Comparison of ENCODE assay signal across 8 cellular contexts in the genomic region with DNA sequence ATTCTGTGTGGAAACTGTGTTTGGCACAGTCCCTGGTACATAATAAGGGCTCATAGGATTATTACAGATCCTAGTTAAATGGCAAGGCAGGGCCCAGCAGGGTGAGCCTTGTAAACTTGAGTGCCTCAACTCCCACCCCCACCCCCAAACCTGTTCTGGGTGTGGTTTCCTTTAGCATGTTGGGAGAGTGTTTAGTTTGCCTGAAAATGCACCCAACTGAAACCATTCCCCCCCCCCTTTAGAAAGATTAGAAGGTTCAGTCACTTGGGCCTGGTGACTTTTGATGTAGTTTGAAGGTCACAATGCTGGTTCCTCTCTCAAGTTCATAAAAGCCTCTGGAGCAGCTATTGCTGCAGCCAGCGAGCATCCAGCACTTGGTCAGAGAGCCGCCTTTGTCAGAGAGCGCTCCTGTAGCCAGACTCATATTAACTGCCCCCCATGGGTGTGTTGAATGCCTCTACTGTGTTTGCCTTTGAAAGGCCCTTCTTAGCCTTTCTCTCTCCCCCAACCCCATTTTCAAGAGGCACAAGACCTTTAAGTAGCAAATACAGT.
DNase-seq lines count a peak whose midpoint lies in the region; ATAC-seq, FAIRE-seq and TF ChIP-seq lines count a peak whose summit lies in the region.

No MANE protein-coding gene starts in this region.

- H3K9me1 ChIP-seq in keratinocyte (ENCODE audit: control insufficient read depth, extremely low read depth, insufficient read depth, low read length), result peaks cover 8% of the 10 kb centered on the region

- ATAC-seq in Right ventricle myocardium inferior (no peak), T-cell (replicated peaks in 1 of 4) (peak in 2 of 4 experiments; percentile 3 to 7), GM19324 (IDR thresholded peaks at IDR 0.05; ENCODE audit: low FRiP score, unreplicated experiment) (no peak), HG02623 (IDR thresholded peaks at IDR 0.05; ENCODE audit: unreplicated experiment) (no peak)

- intact Hi-C loops in Right ventricle myocardium inferior (cut with DNase I), result loop anchor here (5.0 kb wide), 2 partner anchors 73 to 133 kb away; no protein-coding TSS in a partner anchor

- no peak overlapping the region for H2AFZ ChIP-seq in keratinocyte (ENCODE audit: control insufficient read depth, low read length)

- H4K20me1 ChIP-seq in keratinocyte (ENCODE audit: control insufficient read depth, extremely low read depth, insufficient read depth, low read length), result no peaks in the 10 kb centered on the region

- no peak overlapping the region for H3K4me3 ChIP-seq in cardiac muscle cell
- H3K4me3 ChIP-seq in keratinocyte (ENCODE audit: control insufficient read depth in 2 of 3, extremely low read depth in 1 of 3, insufficient read depth in 2 of 3, low read depth in 1 of 3, low read length in 3 of 3), result no peak overlapping the region

- H3K9me3 Mint-ChIP-seq in T-cell (no peaks in the 10 kb centered on the region), type B pancreatic cell (no peaks in the 10 kb centered on the region)

- H3K4me3 Mint-ChIP-seq in T-cell (peak overlapping the region; percentile 73 to 76 (median 75)), type B pancreatic cell (peak overlapping the region; percentile 48)

- H3K36me3 Mint-ChIP-seq in T-cell (peaks cover 23% of the 10 kb centered on the region), type B pancreatic cell (peaks cover 10% of the 10 kb centered on the region)

- no peaks in the 10 kb centered on the region for H3K27me3 Mint-ChIP-seq in T-cell
- no peaks in the 10 kb centered on the region for H3K27me3 Mint-ChIP-seq in type B pancreatic cell

- H3K4me1 ChIP-seq in cardiac muscle cell (ENCODE audit: low read depth) (peaks cover 70% of the 10 kb centered on the region), keratinocyte (ENCODE audit: control insufficient read depth, extremely low read depth, insufficient read depth, low read length) (peaks cover 63% of the 10 kb centered on the region)

- POLR2A ChIA-PET in T-cell (lab: Charles Lee), result interaction anchor here (0.6 to 8.4 kb wide), 3 partner anchors 11 to 170 kb away, joined by 3 to 90 read pairs (median 3); no protein-coding TSS in a partner anchor

- no peak for TF ChIP-seq CTCF in cardiac muscle cell (IDR thresholded peaks at IDR 0.05; ENCODE audit: low read depth, low read length)
- TF ChIP-seq CTCF in keratinocyte (optimal IDR thresholded peaks at IDR 0.05 in 1 of 3, IDR thresholded peaks at IDR 0.05 in 1 of 3, conservative IDR thresholded peaks at IDR 0.05 in 1 of 3; ENCODE audit: extremely low read depth in 1 of 3, insufficient read depth in 2 of 3, low read length in 3 of 3), result no peak
- no peak for TF ChIP-seq CTCF in type B pancreatic cell (conservative IDR thresholded peaks at IDR 0.05)

- H3K79me2 ChIP-seq in keratinocyte (ENCODE audit: control insufficient read depth, insufficient read depth, low read length), result peaks cover 88% of the 10 kb centered on the region

- H3K27me3 ChIP-seq in cardiac muscle cell (no peaks in the 10 kb centered on the region), keratinocyte (ENCODE audit: control insufficient read depth, extremely low read depth, insufficient read depth, low read length) (no peaks in the 10 kb centered on the region)

- H3K4me1 Mint-ChIP-seq in T-cell (peaks cover 93 to 96% (median 94%) of the 10 kb centered on the region in 3 donors), type B pancreatic cell (ENCODE audit: unreplicated experiment) (peaks cover 65% of the 10 kb centered on the region)

- no peaks in the 10 kb centered on the region for H3K9me3 ChIP-seq in cardiac muscle cell (ENCODE audit: low read depth)
- no peaks in the 10 kb centered on the region for H3K9me3 ChIP-seq in keratinocyte (ENCODE audit: control insufficient read depth, low read depth, low read length)

- CTCF ChIA-PET in T-cell (lab: Charles Lee), result interaction anchor here in 1 of 2 donors (1.5 to 1.6 kb wide), 2 partner anchors 10 to 11 kb away, joined by 9 to 12 read pairs; no protein-coding TSS in a partner anchor

- no peak for FAIRE-seq in keratinocyte (lab: Jason Lieb, UNC)

- dilution Hi-C loops in keratinocyte (cut with MboI; ENCODE audit: extremely low pct_ligation_motif_present, low sequenced_read_pairs), result no loop called here

- DNase-seq in cardiac muscle cell (ENCODE audit: low read depth in 1 of 2, low spot score in 1 of 2), result no peak
- DNase-seq in Right ventricle myocardium inferior (ENCODE audit: missing footprints), result no peak
- DNase-seq in T-cell, result peak in 8 of 34 experiments; percentile 16 to 48 (median 36)
- DNase-seq in keratinocyte (ENCODE audit: low read depth, low spot score), result no peak
- DNase-seq in type B pancreatic cell (ENCODE audit: extremely low spot score, unreplicated experiment), result no peak
- DNase-seq in stimulated activated CD4-positive, alpha-beta T cell treated with anti-CD3 and anti-CD28 coated beads, Interleukin-12 subunit alpha, Interleukin-12 subunit beta, amount 100 ng/mL, for 4 hours, result no peak

- H3K27ac ChIP-seq in cardiac muscle cell (peak overlapping the region; percentile 82), keratinocyte (ENCODE audit: control insufficient read depth, insufficient read depth, low read length) (peak overlapping the region; percentile 96)

- H3K27ac Mint-ChIP-seq in T-cell, result peak overlapping the region; percentile 92 to 95
- peak overlapping the region; percentile 86 for H3K27ac Mint-ChIP-seq in type B pancreatic cell

- peak overlapping the region; percentile 85 for H3K4me2 ChIP-seq in keratinocyte (ENCODE audit: control insufficient read depth, extremely low read depth, insufficient read depth, low read depth, low read length)

- H3K36me3 ChIP-seq in cardiac muscle cell (no peaks in the 10 kb centered on the region), keratinocyte (ENCODE audit: control insufficient read depth in 2 of 2, extremely low read depth in 1 of 2, insufficient read depth in 2 of 2, low read length in 2 of 2) (peaks cover 4% of the 10 kb centered on the region in 2 experiments)

- H3K9ac ChIP-seq in keratinocyte (ENCODE audit: control insufficient read depth, extremely low read depth, insufficient read depth, low read length), result peak overlapping the region; percentile 73
